In the genomic region with DNA sequence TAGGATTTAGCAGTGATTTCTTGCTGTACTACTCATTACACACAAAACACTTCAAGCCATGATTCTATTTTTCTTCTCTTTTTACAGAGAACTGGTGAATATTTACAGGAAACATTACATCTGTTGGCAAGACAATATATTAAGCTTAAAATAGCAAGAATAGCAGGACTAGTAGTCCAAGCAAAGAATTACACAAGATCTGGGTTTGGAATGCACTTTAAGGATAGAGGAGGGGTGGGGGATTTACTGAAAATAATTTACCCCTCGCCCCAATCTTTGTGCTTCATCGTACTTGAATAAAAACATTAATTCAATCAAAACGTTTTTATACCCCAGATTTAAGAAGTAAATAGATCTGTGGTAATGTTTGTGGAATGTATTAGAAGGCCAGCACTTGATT, we compare ENCODE assay signal across 15 cellular contexts. TPM values are rescaled to one million over a fixed set of nuclear protein-coding genes. Genes with fewer than 3 reads are reported as not detected.
A peak's percentile ranks its signal among the peaks of the same experiment; 100 is the strongest.
DNase-seq lines count a peak whose midpoint lies in the region; ATAC-seq and TF ChIP-seq lines count a peak whose summit lies in the region.
"Had no signal": no experiment of that assay in that cellular context is flagged by ENCODE, and none has a peak within 500 bp of the region (broad histone marks: within the 10 kb centered on the region; RNA-seq: fewer than 3 reads in every experiment).

No MANE protein-coding gene starts in this region.

- H3K27me3 ChIP-seq in gastroesophageal sphincter (no peaks in the 10 kb centered on the region), vagina (no peaks in the 10 kb centered on the region)

- intact Hi-C loops in vagina (cut with DNase I), result no loop called here

- peak; percentile 23 for DNase-seq in astrocyte of the hippocampus (ENCODE audit: low read depth, low spot score)
- no peak for DNase-seq in omental fat pad (ENCODE audit: low spot score)
- DNase-seq in vagina (ENCODE audit: extremely low spot score in 2 of 2), result no peak
- no peak for DNase-seq in cerebellar nuclear complex (lab: John Stamatoyannopoulos, UW)
- no peak for DNase-seq in kidney glomerular epithelial cell (lab: John Stamatoyannopoulos, UW)
- no peak for DNase-seq in NCI-H748 treated with DMSO at 0.1 percent for 48 hours (lab: John Stamatoyannopoulos, UW)
- DNase-seq: activated CD4-positive, alpha-beta T cell treated with anti-CD3 and anti-CD28 coated beads, Interleukin-2, amount 10 ng/mL, durations not matched to agents 7 days and 5 days; activated T-cell treated with anti-CD3 and anti-CD28 coated beads for 4 hours; CD8-positive, alpha-beta memory T cell; H9; NCI-H2171 treated with DMSO at 0.1 percent for 48 hours; stimulated activated naive CD4-positive, alpha-beta T cell had no signal

- TF ChIP-seq POLR2A in gastroesophageal sphincter (IDR thresholded peaks at IDR 0.05) (no peak), vagina (IDR thresholded peaks at IDR 0.05) (no peak)

- ATAC-seq in gastroesophageal sphincter, result peak; percentile 76
- peak; percentile 75 for ATAC-seq in omental fat pad (ENCODE audit: low FRiP score)
- ATAC-seq: activated naive CD4-positive, alpha-beta T cell treated with anti-CD3 and anti-CD28 coated beads, Interleukin-2, amount 50 U/mL, for 72 hours had no signal

- H3K9me3 ChIP-seq in gastroesophageal sphincter, result no peaks in the 10 kb centered on the region
- H3K9me3 ChIP-seq in vagina, result no peaks in the 10 kb centered on the region

- H3K4me3 ChIP-seq in gastroesophageal sphincter (no peak overlapping the region), vagina (no peak overlapping the region)

- no peak for TF ChIP-seq EP300 in gastroesophageal sphincter (IDR thresholded peaks at IDR 0.05)

- H3K36me3 ChIP-seq in gastroesophageal sphincter (no peaks in the 10 kb centered on the region), vagina (no peaks in the 10 kb centered on the region)

- 4 to 12% methylated on average over 3 of the region's 3 CpGs for WGBS in gastroesophageal sphincter (ENCODE audit: low coverage in 1 of 2), 2 donors

- TF ChIP-seq CTCF in gastroesophageal sphincter (IDR thresholded peaks at IDR 0.05) (no peak), omental fat pad (IDR thresholded peaks at IDR 0.05) (no peak), vagina (IDR thresholded peaks at IDR 0.05) (no peak)

- H3K27ac ChIP-seq in gastroesophageal sphincter (peak overlapping the region; percentile 70 to 88 (median 76)), vagina (peak overlapping the region; percentile 4)
- H3K27ac ChIP-seq: epithelial cell of prostate had no signal

- H3K4me1 ChIP-seq in gastroesophageal sphincter (peaks cover 10 to 49% (median 11%) of the 10 kb centered on the region in 3 donors), vagina (peaks cover 16% of the 10 kb centered on the region)

RNA-seq across cellular contexts. Expression of a gene that starts 24.0 kb away (rescaled TPM):
- total RNA-seq in gastroesophageal sphincter (10 to 100 TPM; 37.2 to 70.4 (median 58.4) TPM), omental fat pad (100 to 1,000 TPM; 140 to 465 (median 209) TPM), vagina (84.5 TPM)
- total RNA-seq: activated CD4-positive, alpha-beta T cell treated with anti-CD3 and anti-CD28 coated beads, Interleukin-2, amount 10 ng/mL, durations not matched to agents 7 days and 5 days; CD8-positive, alpha-beta memory T cell had no signal
